ENCODE assay signal across 25 cellular contexts in the genomic region with DNA sequence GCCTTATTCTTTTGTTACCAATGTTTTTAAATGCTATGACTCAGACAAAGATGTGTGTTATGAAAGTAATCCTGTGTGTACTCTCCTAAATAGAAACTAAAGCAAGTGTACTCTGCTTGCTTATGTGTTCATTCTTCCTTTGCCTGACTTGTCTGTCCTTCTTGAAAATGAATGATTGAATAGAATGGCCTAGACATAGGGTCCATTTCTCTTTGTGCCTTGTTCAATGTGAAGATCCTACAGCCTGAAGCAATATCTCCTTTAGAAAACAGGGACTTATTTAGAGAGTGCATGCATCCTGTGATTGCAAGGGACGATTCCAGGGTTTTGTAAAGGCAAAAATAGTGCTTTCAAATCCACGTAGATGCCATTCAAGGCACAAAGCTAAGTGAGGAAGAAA.
"Had no signal": no experiment of that assay in that cellular context is flagged by ENCODE, and none has a peak within 500 bp of the region (broad histone marks: within the 10 kb centered on the region; RNA-seq: fewer than 3 reads in every experiment).

No MANE protein-coding gene starts in this region.

- H3K4me2 ChIP-seq: neural progenitor cell had no signal

- H3K9ac ChIP-seq: neural progenitor cell had no signal

- H3K4me1 ChIP-seq: colonic mucosa, esophagus squamous epithelium, lower lobe of right lung, psoas muscle, sigmoid colon, stomach, testis, tibial artery, upper lobe of left lung had no signal

- ATAC-seq: left ventricle myocardium superior; lower lobe of right lung; naive thymus-derived CD4-positive, alpha-beta T cell; psoas muscle; right cardiac atrium; stimulated activated effector memory CD8-positive, alpha-beta T cell treated with anti-CD3 and anti-CD28 coated beads, Interleukin-12 subunit alpha, Interleukin-12 subunit beta, amount 100 ng/mL, for 72 hours had no signal

- H3K4me3 ChIP-seq: colonic mucosa, esophagus squamous epithelium, lower lobe of right lung, neural progenitor cell, psoas muscle, sigmoid colon, stomach, testis, tibial artery, upper lobe of left lung had no signal

- DNase-seq: colonic mucosa; effector CD8-positive, alpha-beta T cell; endodermal cell; erythroblast; esophagus squamous epithelium; head of caudate nucleus; left ventricle myocardium superior; lower lobe of right lung; mesendoderm; midbrain; naive thymus-derived CD4-positive, alpha-beta T cell; nucleus accumbens; posterior cingulate gyrus; psoas muscle; sigmoid colon; stimulated activated CD4-positive, alpha-beta T cell treated with anti-CD3 and anti-CD28 coated beads, Interleukin-2, amount 100 ng/mL, for 24 hours; stimulated activated CD4-positive, alpha-beta T cell treated with anti-CD3 and anti-CD28 coated beads, Interleukin-4, amount 100 ng/mL, for 24 hours; stimulated activated naive CD4-positive, alpha-beta T cell treated with Interleukin-2 at 50 U/mL for 16 hours; stomach; testis; tibial artery; upper lobe of left lung had no signal

- H3K36me3 ChIP-seq: colonic mucosa, esophagus squamous epithelium, lower lobe of right lung, neural progenitor cell, sigmoid colon, stomach, tibial artery, upper lobe of left lung had no signal

- H2AFZ ChIP-seq: neural progenitor cell had no signal

- H3K27me3 ChIP-seq: colonic mucosa, esophagus squamous epithelium, neural progenitor cell, sigmoid colon, stomach, testis, tibial artery, upper lobe of left lung had no signal

- H3K9me3 ChIP-seq: colonic mucosa, esophagus squamous epithelium, lower lobe of right lung, psoas muscle, sigmoid colon, stomach, testis, tibial artery, upper lobe of left lung had no signal

- H3K27ac ChIP-seq: colonic mucosa, esophagus squamous epithelium, lower lobe of right lung, neural progenitor cell, psoas muscle, sigmoid colon, stomach, testis, tibial artery, upper lobe of left lung had no signal
